9 cellular contexts compared by ENCODE assay signal in genomic region chr22:38261478-38261803, GRCh38. TPM values are rescaled to one million over a fixed set of nuclear protein-coding genes. Genes with fewer than 3 reads are reported as not detected.
DNase-seq lines count a peak whose midpoint lies in the region; ATAC-seq and TF ChIP-seq lines count a peak whose summit lies in the region.
"Had no signal": no experiment of that assay in that cellular context is flagged by ENCODE, and none has a peak within 500 bp of the region (broad histone marks: within the 10 kb centered on the region; RNA-seq: fewer than 3 reads in every experiment).

No MANE protein-coding gene starts in this region.

- H3K79me2 ChIP-seq in MM.1S (ENCODE audit: low read length): peaks cover 94% of the 10 kb centered on the region

- H3K9ac ChIP-seq in MM.1S (ENCODE audit: low read length): peak overlapping the region; percentile 77; the same call in 1 of the 2 replicates
- H3K9ac ChIP-seq in colonic mucosa (ENCODE audit: low read depth in 2 of 2, low read length in 2 of 2): peak overlapping the region in 1 of 2 donors; percentile 58
- H3K9ac ChIP-seq in mucosa of rectum (ENCODE audit: low read depth in 1 of 2, low read length in 2 of 2): no peak overlapping the region
- H3K9ac ChIP-seq in subcutaneous abdominal adipose tissue (ENCODE audit: low read length in 5 of 5): peak overlapping the region in 3 of 5 donors; percentile 16 to 68 (median 58)

- H3K9me3 ChIP-seq in MM.1S (replicated peaks; ENCODE audit: insufficient read depth, low read length) (no peaks in the 10 kb centered on the region), colonic mucosa (no peaks in the 10 kb centered on the region), mucosa of rectum (ENCODE audit: control insufficient read depth in 2 of 2, low read length in 2 of 2) (no peaks in the 10 kb centered on the region), subcutaneous abdominal adipose tissue (ENCODE audit: control insufficient read depth in 5 of 5, low read length in 5 of 5) (no peaks in the 10 kb centered on the region)

- H3K9me2 ChIP-seq in MM.1S (replicated peaks; ENCODE audit: insufficient read depth, low read length): no peaks in the 10 kb centered on the region

- no peak overlapping the region for H2AFZ ChIP-seq in MM.1S (ENCODE audit: low read length)

- no peaks in the 10 kb centered on the region for H4K20me1 ChIP-seq in MM.1S (ENCODE audit: insufficient read depth, low read length)

- H3K36me3 ChIP-seq in MM.1S (replicated peaks; ENCODE audit: insufficient read depth, low read length) (peaks cover 6% of the 10 kb centered on the region; the same call in 1 of the 2 replicates), colonic mucosa (no peaks in the 10 kb centered on the region), mucosa of rectum (ENCODE audit: control insufficient read depth in 2 of 2, insufficient read depth in 2 of 2, low read length in 2 of 2) (no peaks in the 10 kb centered on the region), subcutaneous abdominal adipose tissue (ENCODE audit: control insufficient read depth in 5 of 5, insufficient read depth in 5 of 5, low read length in 5 of 5) (peaks cover 0 to 11% (median 5%) of the 10 kb centered on the region in 5 donors)

- H3K27me3 ChIP-seq in MM.1S (replicated peaks; ENCODE audit: insufficient read depth, low read length): no peaks in the 10 kb centered on the region
- H3K27me3 ChIP-seq in colonic mucosa: no peaks in the 10 kb centered on the region
- H3K27me3 ChIP-seq in mucosa of rectum (ENCODE audit: control insufficient read depth in 2 of 2, insufficient read depth in 2 of 2, low read length in 2 of 2): no peaks in the 10 kb centered on the region
- H3K27me3 ChIP-seq in subcutaneous abdominal adipose tissue (ENCODE audit: control insufficient read depth in 5 of 5, insufficient read depth in 4 of 5, low read length in 5 of 5): no peaks in the 10 kb centered on the region

- H3F3A ChIP-seq in MM.1S (ENCODE audit: insufficient read depth, low read length): peaks cover 31% of the 10 kb centered on the region

- no peak for ATAC-seq in GM21423 (IDR thresholded peaks at IDR 0.05; ENCODE audit: unreplicated experiment)

- peak overlapping the region; percentile 85; the same call in 1 of the 2 replicates for H3K4me2 ChIP-seq in MM.1S (ENCODE audit: low read depth, low read length)

- H3K27ac ChIP-seq in MM.1S (ENCODE audit: low read length) (peak overlapping the region; percentile 98), colonic mucosa (peak overlapping the region; percentile 37), mucosa of rectum (ENCODE audit: low read depth in 2 of 2, low read length in 2 of 2) (peak overlapping the region; percentile 17 to 74), subcutaneous abdominal adipose tissue (ENCODE audit: low read depth, low read length) (peak overlapping the region; percentile 74)

- TF ChIP-seq CTCF in MM.1S (IDR thresholded peaks at IDR 0.05; ENCODE audit: low read length): no peak
- no peak for TF ChIP-seq CTCF in colonic mucosa (IDR thresholded peaks at IDR 0.05)

- peaks cover 43% of the 10 kb centered on the region for H3K4me1 ChIP-seq in MM.1S (ENCODE audit: low read length)
- H3K4me1 ChIP-seq in colonic mucosa: peaks cover under 1% of the 10 kb centered on the region
- H3K4me1 ChIP-seq in mucosa of rectum (ENCODE audit: control insufficient read depth in 2 of 2, insufficient read depth in 2 of 2, low read length in 2 of 2): peaks cover 31 to 34% of the 10 kb centered on the region in 2 donors
- peaks cover 17 to 82% (median 76%) of the 10 kb centered on the region in 5 donors for H3K4me1 ChIP-seq in subcutaneous abdominal adipose tissue (ENCODE audit: control insufficient read depth in 5 of 5, insufficient read depth in 5 of 5, low read length in 5 of 5)

- H3K4me3 ChIP-seq in MM.1S (ENCODE audit: low read length) (0 out of 2 replicates have a peak overlapping the region, but pooled peaks have one; percentile 44), colonic mucosa (no peak overlapping the region), mucosa of rectum (ENCODE audit: low read length in 2 of 2) (peak overlapping the region in 1 of 2 donors; percentile 13), subcutaneous abdominal adipose tissue (ENCODE audit: low read depth in 1 of 5, low read length in 5 of 5) (no peak overlapping the region)

- DNase-seq in MM.1S: no peak
- DNase-seq in colonic mucosa: no peak
- DNase-seq in Ammon's horn (ENCODE audit: low spot score): no peak
- no peak for DNase-seq in iPS-NIHi7 (ENCODE audit: extremely low spot score)
- no peak for DNase-seq in NCI-H524 treated with DMSO at 0.1 percent for 48 hours (lab: John Stamatoyannopoulos, UW)
- DNase-seq: NCI-H1694 treated with DMSO at 0.1 percent for 48 hours had no signal

- intact Hi-C loops in colonic mucosa (cut with DNase I): loop anchor here (5.0 kb wide), 1 partner anchor 91 kb away; no protein-coding TSS in a partner anchor

RNA-seq across cellular contexts. Expression of gene TMEM184B, which starts 11.4 kb away (rescaled TPM):
- total RNA-seq in colonic mucosa: 10 to 100 TPM; 58.8 to 61.6 TPM

RNA-seq across cellular contexts. Expression of gene CSNK1E, which starts 55.8 kb away (rescaled TPM):
- 10 to 100 TPM; 97.0 to 97.2 TPM for total RNA-seq in colonic mucosa

RNA-seq across cellular contexts. Expression of gene MAFF, which starts 59.6 kb away (rescaled TPM):
- total RNA-seq in colonic mucosa: 10 to 100 TPM in 1 of 2 donors, 1 to 10 TPM in 1; 5.2 to 41.7 TPM

Comparison
In these comparisons a context has a peak if more than half of its experiments do, and no peak if none do; other contexts are left out.
1. H3K27ac ChIP-seq: peak in every context shown above with its lines; median percentile 98 in MM.1S; 74 in subcutaneous abdominal adipose tissue; 46 in mucosa of rectum; 37 in colonic mucosa.
2. H3K9ac ChIP-seq: peak in MM.1S (single experiment) and subcutaneous abdominal adipose tissue (3 of 5); none in mucosa of rectum (0 of 2).